In the genomic region with DNA sequence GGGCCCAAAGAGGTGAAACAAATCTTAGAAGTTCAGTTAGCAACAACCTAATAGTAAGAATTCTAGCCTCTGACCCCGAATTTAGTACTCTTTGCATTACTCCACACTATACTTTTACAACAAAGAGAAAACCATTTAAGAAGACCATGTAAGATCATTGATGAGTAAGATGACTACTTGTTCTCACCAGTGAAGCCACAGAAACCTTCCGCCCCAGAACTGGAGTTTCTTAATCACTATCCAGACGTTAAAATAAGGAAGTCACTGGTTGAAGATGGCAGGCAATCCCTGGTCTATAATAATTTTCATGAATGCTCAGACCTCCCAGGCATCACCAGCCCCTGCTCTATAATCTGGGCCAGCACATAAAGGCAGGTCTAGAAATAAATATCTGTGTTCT, we compare ENCODE assay signal across 11 cellular contexts.
DNase-seq lines count a peak whose midpoint lies in the region; ATAC-seq and TF ChIP-seq lines count a peak whose summit lies in the region.
"Had no signal": no experiment of that assay in that cellular context is flagged by ENCODE, and none has a peak within 500 bp of the region (broad histone marks: within the 10 kb centered on the region; RNA-seq: fewer than 3 reads in every experiment).

No MANE protein-coding gene starts in this region.

- H3K4me1 ChIP-seq in tibial nerve = no peaks in the 10 kb centered on the region

- peak; percentile 97 for ATAC-seq in HG02852 (IDR thresholded peaks at IDR 0.05; ENCODE audit: unreplicated experiment)

- H3K27ac ChIP-seq in tibial nerve = no peak overlapping the region
- H3K27ac ChIP-seq: BLaER1 treated with 17β-estradiol and CSF1 and Interleukin-3, amounts not matched to agents 10 nM and 100 nM; cardiac muscle cell had no signal

- peak; percentile 50 for DNase-seq in stimulated activated CD4-positive, alpha-beta T cell treated with anti-CD3 and anti-CD28 coated beads, Interleukin-15, amount 100 ng/mL, for 24 hours
- DNase-seq in stimulated activated CD4-positive, alpha-beta T cell treated with anti-CD3 and anti-CD28 coated beads, Interleukin-4, amount 100 ng/mL, for 1 hour = no peak
- DNase-seq in MV-4-11 (lab: John Stamatoyannopoulos, UW) (peak; percentile 94), islet precursor cell (no peak), OCI-M2 (lab: John Stamatoyannopoulos, UW; ENCODE audit: unreplicated experiment) (no peak), NCI-H510A treated with DMSO at 0.1 percent for 48 hours (lab: John Stamatoyannopoulos, UW) (no peak), tibial nerve (ENCODE audit: low spot score in 2 of 2) (no peak)
- DNase-seq: nucleus accumbens had no signal

- no peak for TF ChIP-seq EP300 in tibial nerve (IDR thresholded peaks at IDR 0.05)

- TF ChIP-seq CTCF in tibial nerve (IDR thresholded peaks at IDR 0.05) = no peak

- no peak for TF ChIP-seq POLR2A in tibial nerve (IDR thresholded peaks at IDR 0.05)

- WGBS in tibial nerve, 2 donors = 68 to 74% methylated on average over 3 of the region's 3 CpGs

- H3K36me3 ChIP-seq in tibial nerve = no peaks in the 10 kb centered on the region
- H3K36me3 ChIP-seq: BLaER1 treated with 17β-estradiol and CSF1 and Interleukin-3, amounts not matched to agents 10 nM and 100 nM; cardiac muscle cell had no signal

- H3K4me3 ChIP-seq in tibial nerve = no peak overlapping the region
- H3K4me3 ChIP-seq: BLaER1 treated with 17β-estradiol and CSF1 and Interleukin-3, amounts not matched to agents 10 nM and 100 nM; cardiac muscle cell had no signal

- H3K27me3 ChIP-seq in tibial nerve = no peaks in the 10 kb centered on the region
- H3K27me3 ChIP-seq: BLaER1 treated with 17β-estradiol and CSF1 and Interleukin-3, amounts not matched to agents 10 nM and 100 nM; cardiac muscle cell had no signal

- peaks cover 0 to 9% (median 2%) of the 10 kb centered on the region in 4 donors for H3K9me3 ChIP-seq in tibial nerve

Comparison
In these comparisons a context has a peak if more than half of its experiments do, and no peak if none do; other contexts are left out.
1. DNase-seq: peak in stimulated activated CD4-positive, alpha-beta T cell treated with anti-CD3 and anti-CD28 coated beads, Interleukin-15, amount 100 ng/mL, for 24 hours (single experiment) and MV-4-11 (single experiment); none in stimulated activated CD4-positive, alpha-beta T cell treated with anti-CD3 and anti-CD28 coated beads, Interleukin-4, amount 100 ng/mL, for 1 hour (single experiment), islet precursor cell (single experiment), OCI-M2 (single experiment), NCI-H510A treated with DMSO at 0.1 percent for 48 hours (single experiment) and tibial nerve (0 of 2).